Comparison of ENCODE assay signal across 22 cellular contexts in genomic region chr11:130488187-130489026, GRCh38. TPM values are rescaled to one million over a fixed set of nuclear protein-coding genes. Genes with fewer than 3 reads are reported as not detected.
DNase-seq lines count a peak whose midpoint lies in the region; ATAC-seq and TF ChIP-seq lines count a peak whose summit lies in the region.
"Had no signal": no experiment of that assay in that cellular context is flagged by ENCODE, and none has a peak within 500 bp of the region (broad histone marks: within the 10 kb centered on the region; RNA-seq: fewer than 3 reads in every experiment).

No MANE protein-coding gene starts in this region.

- intact Hi-C loops in Right ventricle myocardium inferior (cut with DNase I) (no loop called here), cardiac septum (cut with DNase I) (no loop called here), Right ventricle myocardium superior (cut with DNase I) (no loop called here), upper lobe of right lung (cut with DNase I) (no loop called here), breast epithelium (cut with DNase I; ENCODE audit: low total_unique reads) (no loop called here), PC-3 (cut with micrococcal nuclease) (no loop called here)

- DNase-seq in Right ventricle myocardium inferior (ENCODE audit: missing footprints): no peak
- DNase-seq in cardiac septum (ENCODE audit: low spot score): no peak
- no peak for DNase-seq in Right ventricle myocardium superior
- no peak for DNase-seq in upper lobe of right lung
- no peak for DNase-seq in COR-L47 (lab: John Stamatoyannopoulos, UW)
- no peak for DNase-seq in breast epithelium (ENCODE audit: low spot score in 2 of 2)
- no peak for DNase-seq in PC-3
- DNase-seq: activated CD4-positive, alpha-beta T cell treated with anti-CD3 and anti-CD28 coated beads for 4 hours; activated naive CD8-positive, alpha-beta T cell treated with anti-CD3 and anti-CD28 coated beads, Interleukin-2, amount 10 ng/mL, durations not matched to agents 7 days and 5 days; BE2C; foreskin keratinocyte; kidney; MM.1S; NCI-H1694; NCI-H2171 treated with DMSO at 0.1 percent for 48 hours; NCI-H526; SHP77; stimulated activated CD4-positive, alpha-beta T cell treated with anti-CD3 and anti-CD28 coated beads, Interleukin-12 subunit alpha, Interleukin-12 subunit beta, amount 100 ng/mL, for 4 hours; substantia nigra; T-cell had no signal

- H3K9ac ChIP-seq in mucosa of rectum (ENCODE audit: low read depth in 1 of 2, low read length in 2 of 2): no peak overlapping the region
- no peak overlapping the region for H3K9ac ChIP-seq in PC-3 (ENCODE audit: low read length)

- no peaks in the 10 kb centered on the region for H3K27me3 ChIP-seq in mucosa of rectum (ENCODE audit: control insufficient read depth in 2 of 2, insufficient read depth in 2 of 2, low read length in 2 of 2)
- no peaks in the 10 kb centered on the region for H3K27me3 ChIP-seq in upper lobe of right lung
- no peaks in the 10 kb centered on the region for H3K27me3 ChIP-seq in breast epithelium
- H3K27me3 ChIP-seq in PC-3 (ENCODE audit: low read length): no peaks in the 10 kb centered on the region
- H3K27me3 ChIP-seq: BE2C, foreskin keratinocyte had no signal

- no peak overlapping the region for H2AFZ ChIP-seq in PC-3 (ENCODE audit: low read length)

- CTCF ChIA-PET in PC-3 (lab: Charles Lee): no interaction called here

- H3F3A ChIP-seq in PC-3 (ENCODE audit: low read length, unreplicated experiment): no peaks in the 10 kb centered on the region

- H3K27ac ChIP-seq in mucosa of rectum (ENCODE audit: low read depth in 2 of 2, low read length in 2 of 2) (peak overlapping the region; percentile 5 to 54), upper lobe of right lung (peak overlapping the region; percentile 79), breast epithelium (no peak overlapping the region), PC-3 (ENCODE audit: low read length) (no peak overlapping the region)
- H3K27ac ChIP-seq: foreskin keratinocyte had no signal

- no TSS peak for BruUV-seq in PC-3 (replicated peaks; lab: Mats Ljungman, UMichigan)

- H3K4me3 ChIP-seq in mucosa of rectum (ENCODE audit: low read length in 2 of 2) (no peak overlapping the region), upper lobe of right lung (no peak overlapping the region), breast epithelium (no peak overlapping the region), PC-3 (ENCODE audit: low read length) (no peak overlapping the region)

- H3K9me2 ChIP-seq in PC-3 (replicated peaks; ENCODE audit: low read length): no peaks in the 10 kb centered on the region

- H3K9me3 ChIP-seq in mucosa of rectum (ENCODE audit: control insufficient read depth in 2 of 2, low read length in 2 of 2): no peaks in the 10 kb centered on the region
- H3K9me3 ChIP-seq in upper lobe of right lung: no peaks in the 10 kb centered on the region
- no peaks in the 10 kb centered on the region for H3K9me3 ChIP-seq in breast epithelium
- H3K9me3 ChIP-seq in PC-3 (ENCODE audit: low read length): no peaks in the 10 kb centered on the region
- H3K9me3 ChIP-seq: BE2C had no signal

- POLR2A ChIA-PET in PC-3 (lab: Charles Lee; ENCODE audit: unreplicated experiment): no interaction called here

- no peak for TF ChIP-seq POLR2A in breast epithelium (IDR thresholded peaks at IDR 0.05)

- ATAC-seq in Right ventricle myocardium inferior: peak; percentile 63
- ATAC-seq in Right ventricle myocardium superior (ENCODE audit: poor library complexity): peak; percentile 50
- ATAC-seq in upper lobe of right lung: peak; percentile 41
- no peak for ATAC-seq in PC-3
- ATAC-seq: foreskin keratinocyte, T-cell had no signal

- H3K4me2 ChIP-seq in PC-3 (ENCODE audit: low read length): no peak overlapping the region

- H3K4me1 ChIP-seq in mucosa of rectum (ENCODE audit: control insufficient read depth in 2 of 2, insufficient read depth in 2 of 2, low read length in 2 of 2) (peaks cover 4 to 17% of the 10 kb centered on the region in 2 donors), upper lobe of right lung (peaks cover 10% of the 10 kb centered on the region), breast epithelium (no peaks in the 10 kb centered on the region), PC-3 (ENCODE audit: insufficient read depth, low read length) (peaks cover 8% of the 10 kb centered on the region)
- H3K4me1 ChIP-seq: BE2C had no signal

- no peaks in the 10 kb centered on the region for H3K36me3 ChIP-seq in mucosa of rectum (ENCODE audit: control insufficient read depth in 2 of 2, insufficient read depth in 2 of 2, low read length in 2 of 2)
- H3K36me3 ChIP-seq in upper lobe of right lung: no peaks in the 10 kb centered on the region
- no peaks in the 10 kb centered on the region for H3K36me3 ChIP-seq in breast epithelium
- no peaks in the 10 kb centered on the region for H3K36me3 ChIP-seq in PC-3 (ENCODE audit: low read depth, low read length)
- H3K36me3 ChIP-seq: BE2C had no signal

- TF ChIP-seq CTCF in upper lobe of right lung (IDR thresholded peaks at IDR 0.05) (no peak), breast epithelium (IDR thresholded peaks at IDR 0.05) (no peak), PC-3 (conservative IDR thresholded peaks at IDR 0.05; ENCODE audit: low read depth, low read length) (no peak)

- H3K79me2 ChIP-seq in PC-3 (ENCODE audit: low read length): no peaks in the 10 kb centered on the region

- no peaks in the 10 kb centered on the region for H4K20me1 ChIP-seq in PC-3 (ENCODE audit: low read length)

RNA-seq across cellular contexts. Expression of gene ADAMTS15, which starts 40.0 kb away (rescaled TPM):
- 45.6 TPM for total RNA-seq in Right ventricle myocardium inferior
- total RNA-seq in cardiac septum: 8.5 TPM
- 43.5 TPM for total RNA-seq in Right ventricle myocardium superior
- total RNA-seq in upper lobe of right lung: 8.2 TPM
- 10 to 100 TPM; 17.9 to 22.6 (median 21.9) TPM for total RNA-seq in breast epithelium
- total RNA-seq in PC-3 (2014; rRNA removed): 16.8 and 21.7 TPM in 2 replicates

RNA-seq across cellular contexts. Expression of gene ADAMTS8, which starts 60.0 kb away (rescaled TPM):
- total RNA-seq in Right ventricle myocardium inferior: 0.57 TPM
- 3.9 TPM for total RNA-seq in cardiac septum
- total RNA-seq in Right ventricle myocardium superior: 0.48 TPM
- 39.1 TPM for total RNA-seq in upper lobe of right lung
- 1 to 10 TPM in 1 of 3 donors, under 1 TPM in 2; 0.32 to 2.0 (median 0.44) TPM for total RNA-seq in breast epithelium
- 0.12 TPM in 1 of 2 replicates, not detected in the other for total RNA-seq in PC-3 (2014; rRNA removed)
- total RNA-seq: activated naive CD8-positive, alpha-beta T cell treated with anti-CD3 and anti-CD28 coated beads, Interleukin-2, amount 10 ng/mL, durations not matched to agents 7 days and 5 days; foreskin keratinocyte; pulmonary artery endothelial cell had no signal

Comparison
In these comparisons a context has a peak if more than half of its experiments do, and no peak if none do; other contexts are left out.
1. H3K27ac ChIP-seq: peak in mucosa of rectum (2 of 2) and upper lobe of right lung (single experiment); none in breast epithelium (0 of 2) and PC-3 (single experiment).